In genomic region chr11:2587976-2588748, GRCh38 we compare ENCODE assay signal across 20 cellular contexts.
DNase-seq lines count a peak whose midpoint lies in the region; ATAC-seq, FAIRE-seq and TF ChIP-seq lines count a peak whose summit lies in the region.
"Had no signal": no experiment of that assay in that cellular context is flagged by ENCODE, and none has a peak within 500 bp of the region (broad histone marks: within the 10 kb centered on the region; RNA-seq: fewer than 3 reads in every experiment).

No MANE protein-coding gene starts in this region.

- no peak for FAIRE-seq in pancreas (lab: Jason Lieb, UNC)
- FAIRE-seq: A549, GM19239 had no signal

- H3K36me3 ChIP-seq in pancreas: peaks cover 0 to 18% (median 0%) of the 10 kb centered on the region in 3 donors
- H3K36me3 ChIP-seq: prostate gland, uterus had no signal

- H3K9me3 ChIP-seq in pancreas: no peaks in the 10 kb centered on the region
- H3K9me3 ChIP-seq: A549, prostate gland, uterus had no signal

- no peak overlapping the region for H3K4me3 Mint-ChIP-seq in activated CD4-positive, alpha-beta memory T cell treated with anti-CD3 and anti-CD28 coated beads for 36 hours
- no peak overlapping the region for H3K4me3 Mint-ChIP-seq in activated CD4-positive, alpha-beta memory T cell treated with anti-CD3 and anti-CD28 coated beads, Interleukin-2, amount 10 ng/mL, durations not matched to agents 7 days and 5 days
- no peak overlapping the region for H3K4me3 Mint-ChIP-seq in glutamatergic neuron (ENCODE audit: unreplicated experiment)
- H3K4me3 Mint-ChIP-seq: CD4-positive, CD25-positive, alpha-beta regulatory T cell; H9 had no signal

- no peak overlapping the region for H3K27ac Mint-ChIP-seq in activated CD4-positive, alpha-beta memory T cell treated with anti-CD3 and anti-CD28 coated beads for 36 hours
- H3K27ac Mint-ChIP-seq in activated CD4-positive, alpha-beta memory T cell treated with anti-CD3 and anti-CD28 coated beads, Interleukin-2, amount 10 ng/mL, durations not matched to agents 7 days and 5 days: no peak overlapping the region
- no peak overlapping the region for H3K27ac Mint-ChIP-seq in glutamatergic neuron (ENCODE audit: unreplicated experiment)
- H3K27ac Mint-ChIP-seq: CD4-positive, CD25-positive, alpha-beta regulatory T cell; H9 had no signal

- H3K9me3 Mint-ChIP-seq in activated CD4-positive, alpha-beta memory T cell treated with anti-CD3 and anti-CD28 coated beads for 36 hours: no peaks in the 10 kb centered on the region
- H3K9me3 Mint-ChIP-seq in activated CD4-positive, alpha-beta memory T cell treated with anti-CD3 and anti-CD28 coated beads, Interleukin-2, amount 10 ng/mL, durations not matched to agents 7 days and 5 days: no peaks in the 10 kb centered on the region
- peaks cover 1% of the 10 kb centered on the region for H3K9me3 Mint-ChIP-seq in glutamatergic neuron (ENCODE audit: unreplicated experiment)
- H3K9me3 Mint-ChIP-seq: CD4-positive, CD25-positive, alpha-beta regulatory T cell; H9 had no signal

- H3K27me3 ChIP-seq in pancreas: no peaks in the 10 kb centered on the region
- H3K27me3 ChIP-seq: uterus had no signal

- H3K4me1 Mint-ChIP-seq in activated CD4-positive, alpha-beta memory T cell treated with anti-CD3 and anti-CD28 coated beads for 36 hours (ENCODE audit: low read depth): no peaks in the 10 kb centered on the region
- no peaks in the 10 kb centered on the region for H3K4me1 Mint-ChIP-seq in activated CD4-positive, alpha-beta memory T cell treated with anti-CD3 and anti-CD28 coated beads, Interleukin-2, amount 10 ng/mL, durations not matched to agents 7 days and 5 days
- no peaks in the 10 kb centered on the region for H3K4me1 Mint-ChIP-seq in glutamatergic neuron (ENCODE audit: low read depth, unreplicated experiment)
- H3K4me1 Mint-ChIP-seq: CD4-positive, CD25-positive, alpha-beta regulatory T cell had no signal

- H3K36me3 Mint-ChIP-seq in activated CD4-positive, alpha-beta memory T cell treated with anti-CD3 and anti-CD28 coated beads for 36 hours: peaks cover 9% of the 10 kb centered on the region
- no peaks in the 10 kb centered on the region for H3K36me3 Mint-ChIP-seq in activated CD4-positive, alpha-beta memory T cell treated with anti-CD3 and anti-CD28 coated beads, Interleukin-2, amount 10 ng/mL, durations not matched to agents 7 days and 5 days (ENCODE audit: low read depth)
- H3K36me3 Mint-ChIP-seq in glutamatergic neuron (ENCODE audit: unreplicated experiment): no peaks in the 10 kb centered on the region

- CTCF ChIA-PET in activated CD4-positive, alpha-beta memory T cell treated with anti-CD3 and anti-CD28 coated beads for 36 hours (lab: Charles Lee): no interaction called here
- CTCF ChIA-PET in activated CD4-positive, alpha-beta memory T cell treated with anti-CD3 and anti-CD28 coated beads, Interleukin-2, amount 10 ng/mL, durations not matched to agents 7 days and 5 days (lab: Charles Lee): no interaction called here

- no peak overlapping the region for H3K27ac ChIP-seq in pancreas
- H3K27ac ChIP-seq: A549, prostate gland, uterus had no signal

- no peak for TF ChIP-seq CTCF in glutamatergic neuron (IDR thresholded peaks at IDR 0.05; ENCODE audit: partially characterized antibody, unreplicated experiment)
- TF ChIP-seq CTCF in pancreas (IDR thresholded peaks at IDR 0.05): no peak

- 94 to 95% methylated on average over 25 of the region's 25 CpGs for WGBS in pancreas, 2 donors

- peak; percentile 4 for DNase-seq in activated CD4-positive, alpha-beta memory T cell treated with anti-CD3 and anti-CD28 coated beads for 36 hours
- DNase-seq in activated CD4-positive, alpha-beta memory T cell treated with anti-CD3 and anti-CD28 coated beads, Interleukin-2, amount 10 ng/mL, durations not matched to agents 7 days and 5 days: no peak
- DNase-seq in Ammon's horn (ENCODE audit: low spot score) (peak; percentile 1), glutamatergic neuron (peak; percentile 11), pancreas (peak in 4 of 6 donors; percentile 6 to 62 (median 30)), DMS79 treated with DMSO at 0.1 percent for 48 hours (lab: John Stamatoyannopoulos, UW) (no peak), anterior cingulate cortex (lab: John Stamatoyannopoulos, UW) (no peak)
- DNase-seq: activated CD4-positive, alpha-beta T cell treated with anti-CD3 and anti-CD28 coated beads, Interleukin-2, amount 50 U/mL, for 1 hour; amygdala; CD4-positive, CD25-positive, alpha-beta regulatory T cell; DMS79; H9; Kasumi-1; NCI-H1417; PC-3; uterus had no signal

- intact Hi-C loops in activated CD4-positive, alpha-beta memory T cell treated with anti-CD3 and anti-CD28 coated beads for 36 hours (cut with micrococcal nuclease): no loop called here
- intact Hi-C loops in pancreas (cut with DNase I): no loop called here

- H3K4me1 ChIP-seq in pancreas: no peaks in the 10 kb centered on the region
- H3K4me1 ChIP-seq: A549, prostate gland, uterus had no signal

- ATAC-seq in pancreas (no peak), HG03442 (IDR thresholded peaks at IDR 0.05; ENCODE audit: unreplicated experiment) (no peak)
- ATAC-seq: A549, PC-3 had no signal

- H3K4me3 ChIP-seq in pancreas: no peak overlapping the region
- H3K4me3 ChIP-seq: A549, prostate gland, uterus had no signal

- H3K27me3 Mint-ChIP-seq in activated CD4-positive, alpha-beta memory T cell treated with anti-CD3 and anti-CD28 coated beads for 36 hours: no peaks in the 10 kb centered on the region
- H3K27me3 Mint-ChIP-seq in activated CD4-positive, alpha-beta memory T cell treated with anti-CD3 and anti-CD28 coated beads, Interleukin-2, amount 10 ng/mL, durations not matched to agents 7 days and 5 days: no peaks in the 10 kb centered on the region
- H3K27me3 Mint-ChIP-seq in glutamatergic neuron (ENCODE audit: unreplicated experiment): peaks cover 5% of the 10 kb centered on the region
- H3K27me3 Mint-ChIP-seq: CD4-positive, CD25-positive, alpha-beta regulatory T cell had no signal

- POLR2A ChIA-PET in activated CD4-positive, alpha-beta memory T cell treated with anti-CD3 and anti-CD28 coated beads for 36 hours (lab: Charles Lee): no interaction called here
- POLR2A ChIA-PET in activated CD4-positive, alpha-beta memory T cell treated with anti-CD3 and anti-CD28 coated beads, Interleukin-2, amount 10 ng/mL, durations not matched to agents 7 days and 5 days (lab: Charles Lee): no interaction called here

Comparison
In these comparisons a context has a peak if more than half of its experiments do, and no peak if none do; other contexts are left out.
1. DNase-seq: peak in activated CD4-positive, alpha-beta memory T cell treated with anti-CD3 and anti-CD28 coated beads for 36 hours (single experiment), Ammon's horn (single experiment), glutamatergic neuron (single experiment) and pancreas (4 of 6); none in activated CD4-positive, alpha-beta memory T cell treated with anti-CD3 and anti-CD28 coated beads, Interleukin-2, amount 10 ng/mL, durations not matched to agents 7 days and 5 days (single experiment), DMS79 treated with DMSO at 0.1 percent for 48 hours (single experiment) and anterior cingulate cortex (0 of 58).